1 cellular context compared by ENCODE assay signal in the genomic region with DNA sequence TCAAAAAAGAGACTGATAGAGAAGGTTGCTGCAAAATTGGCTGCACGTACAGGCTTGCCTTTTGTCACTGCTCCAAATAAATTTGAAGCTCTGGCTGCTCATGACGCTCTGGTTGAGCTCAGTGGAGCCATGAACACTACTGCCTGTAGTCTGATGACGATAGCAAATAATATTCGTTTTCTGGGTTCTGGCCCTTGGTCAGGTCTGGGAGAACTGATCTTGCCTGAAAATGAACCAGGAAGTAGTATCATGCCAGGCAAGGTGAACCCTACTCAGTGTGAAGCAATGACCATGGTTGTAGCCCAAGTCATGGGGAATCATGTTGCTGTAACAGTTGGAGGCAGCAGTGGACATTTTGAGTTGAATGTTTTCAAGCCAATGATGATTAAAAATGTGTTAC.
TF ChIP-seq lines count a peak whose summit lies in the region.

No MANE protein-coding gene starts in this region.

TF ChIP-seq in K562, 482 proteins besides CTCF, POLR2A, EP300 and RAD21:
- TF ChIP-seq ZNF79 (CRISPR knock-in tag; IDR thresholded peaks at IDR 0.05; ENCODE audit: low read depth) = no peak
- TF ChIP-seq, protein P1, sequence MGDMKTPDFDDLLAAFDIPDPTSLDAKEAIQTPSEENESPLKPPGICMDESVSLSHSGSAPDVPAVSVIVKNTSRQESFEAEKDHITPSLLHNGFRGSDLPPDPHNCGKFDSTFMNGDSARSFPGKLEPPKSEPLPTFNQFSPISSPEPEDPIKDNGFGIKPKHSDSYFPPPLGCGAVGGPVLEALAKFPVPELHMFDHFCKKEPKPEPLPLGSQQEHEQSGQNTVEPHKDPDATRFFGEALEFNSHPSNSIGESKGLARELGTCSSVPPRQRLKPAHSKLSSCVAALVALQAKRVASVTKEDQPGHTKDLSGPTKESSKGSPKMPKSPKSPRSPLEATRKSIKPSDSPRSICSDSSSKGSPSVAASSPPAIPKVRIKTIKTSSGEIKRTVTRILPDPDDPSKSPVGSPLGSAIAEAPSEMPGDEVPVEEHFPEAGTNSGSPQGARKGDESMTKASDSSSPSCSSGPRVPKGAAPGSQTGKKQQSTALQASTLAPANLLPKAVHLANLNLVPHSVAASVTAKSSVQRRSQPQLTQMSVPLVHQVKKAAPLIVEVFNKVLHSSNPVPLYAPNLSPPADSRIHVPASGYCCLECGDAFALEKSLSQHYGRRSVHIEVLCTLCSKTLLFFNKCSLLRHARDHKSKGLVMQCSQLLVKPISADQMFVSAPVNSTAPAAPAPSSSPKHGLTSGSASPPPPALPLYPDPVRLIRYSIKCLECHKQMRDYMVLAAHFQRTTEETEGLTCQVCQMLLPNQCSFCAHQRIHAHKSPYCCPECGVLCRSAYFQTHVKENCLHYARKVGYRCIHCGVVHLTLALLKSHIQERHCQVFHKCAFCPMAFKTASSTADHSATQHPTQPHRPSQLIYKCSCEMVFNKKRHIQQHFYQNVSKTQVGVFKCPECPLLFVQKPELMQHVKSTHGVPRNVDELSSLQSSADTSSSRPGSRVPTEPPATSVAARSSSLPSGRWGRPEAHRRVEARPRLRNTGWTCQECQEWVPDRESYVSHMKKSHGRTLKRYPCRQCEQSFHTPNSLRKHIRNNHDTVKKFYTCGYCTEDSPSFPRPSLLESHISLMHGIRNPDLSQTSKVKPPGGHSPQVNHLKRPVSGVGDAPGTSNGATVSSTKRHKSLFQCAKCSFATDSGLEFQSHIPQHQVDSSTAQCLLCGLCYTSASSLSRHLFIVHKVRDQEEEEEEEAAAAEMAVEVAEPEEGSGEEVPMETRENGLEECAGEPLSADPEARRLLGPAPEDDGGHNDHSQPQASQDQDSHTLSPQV (IDR thresholded peaks at IDR 0.05) = 0 out of 2 replicates have a peak, but pooled peaks have one; percentile 36
